8 cellular contexts compared by ENCODE assay signal in genomic region chr6:39934060-39934757, GRCh38. TPM values are rescaled to one million over a fixed set of nuclear protein-coding genes. Genes with fewer than 3 reads are reported as not detected.
DNase-seq lines count a peak whose midpoint lies in the region; ATAC-seq, FAIRE-seq and TF ChIP-seq lines count a peak whose summit lies in the region.

TSS of gene MOCS1 (minus strand) at chr6:39934462. CDS start at chr6:39934417, 45 bp downstream.

- H3K27ac ChIP-seq in A549 (peak within 1 kb of the TSS; percentile 66 to 89), iPS DF 6.9 (ENCODE audit: low read length) (no peak within 1 kb of the TSS)

- 0% methylated on average over 4 of the region's 50 CpGs for WGBS in A549 (ENCODE audit: missing lambda C conversion rate)
- no CpG with 5 or more reads among the region's 50 CpGs for WGBS in iPS DF 6.9 (ENCODE audit: insufficient coverage, insufficient read length)

- POLR2A ChIA-PET in A549 (lab: Yijun Ruan, JAX), result no interaction called here
- POLR2A ChIA-PET in HEK293T (lab: Yijun Ruan, JAX), result interaction anchor here (1.7 kb wide), 1 partner anchor 12 kb away, joined by 4 read pairs; no protein-coding TSS in a partner anchor

- H3K4me1 ChIP-seq in A549 (no peaks in the 10 kb centered on the region), iPS DF 6.9 (ENCODE audit: control insufficient read depth, insufficient read depth, low read length) (peaks cover 11% of the 10 kb centered on the region; the same call in 1 of the 2 replicates)

- TF ChIP-seq CTCF in A549 (IDR thresholded peaks at IDR 0.05) (no peak), GM13976 (IDR thresholded peaks at IDR 0.05; ENCODE audit: borderline replicate concordance, control extremely low read depth, extremely low read depth, insufficient read depth, missing control alignments) (no peak)

- CTCF ChIA-PET in A549 (lab: Yijun Ruan, JAX) (no interaction called here), HEK293T (lab: Yijun Ruan, JAX) (interaction anchor here (0.5 kb wide), 1 partner anchor 47 kb away, joined by 3 read pairs; no protein-coding TSS in a partner anchor)

- TF ChIP-seq EP300 in A549 (IDR thresholded peaks at IDR 0.05), result no peak

- no peaks in the 10 kb centered on the region for H3K9me3 ChIP-seq in A549
- no peaks in the 10 kb centered on the region for H3K9me3 ChIP-seq in iPS DF 6.9 (ENCODE audit: control insufficient read depth, insufficient read depth, low read length)

- no peak for TF ChIP-seq RAD21 in A549 (conservative IDR thresholded peaks at IDR 0.05 in 1 of 2, IDR thresholded peaks at IDR 0.05 in 1 of 2)

- ATAC-seq in A549, result peak; percentile 88 to 99

- DNase-seq in A549 (ENCODE audit: low read depth in 1 of 2, low spot score in 1 of 2) (peak; percentile 28 to 42), HEK293T (ENCODE audit: extremely low spot score) (peak; percentile 81), SW 1271 (lab: John Stamatoyannopoulos, UW) (peak; percentile 39 to 56), T47D (ENCODE audit: low read depth in 1 of 2, low spot score in 1 of 2) (peak; percentile 69 to 74), iPS DF 6.9 (ENCODE audit: low read depth, low spot score) (peak; percentile 60), putamen (ENCODE audit: low spot score) (peak; percentile 88), DMS153 (lab: John Stamatoyannopoulos, UW) (no peak), GM13976 (ENCODE audit: low spot score) (no peak)

- H3K4me2 ChIP-seq in A549, result peak within 1 kb of the TSS; percentile 91

- H3K36me3 ChIP-seq in iPS DF 6.9 (ENCODE audit: control insufficient read depth, insufficient read depth, low read length), result no peaks in the 10 kb centered on the region

- H3K27me3 ChIP-seq in iPS DF 6.9 (ENCODE audit: control insufficient read depth, insufficient read depth, low read length), result no peaks in the 10 kb centered on the region

- H3K4me3 ChIP-seq in A549 (peak within 1 kb of the TSS; percentile 79), iPS DF 6.9 (ENCODE audit: low read length) (peak within 1 kb of the TSS; percentile 89)

- TF ChIP-seq POLR2A in A549 (IDR thresholded peaks at IDR 0.05; ENCODE audit: low read length), result 0 out of 2 replicates have a peak, but pooled peaks have one; percentile 10

- no peak for FAIRE-seq in A549 (lab: Jason Lieb, UNC)

- in situ Hi-C loops in T47D (cut with HindIII; ENCODE audit: low pct_unique_long_range_greater_than_20kb, low sequenced_read_pairs), result no loop called here
- in situ Hi-C loops in GM13976 (cut with MboI; ENCODE audit: low sequenced_read_pairs, unreplicated experiment), result no loop called here

TF ChIP-seq in A549, 52 proteins besides CTCF, POLR2A, EP300 and RAD21 (continues in another document):
- TF ChIP-seq HOXA7 (CRISPR knock-in tag; IDR thresholded peaks at IDR 0.05) (no peak), EHF (CRISPR knock-in tag; IDR thresholded peaks at IDR 0.05) (no peak), PHF8 (IDR thresholded peaks at IDR 0.05; ENCODE audit: borderline replicate concordance, low read depth) (no peak), MAZ (IDR thresholded peaks at IDR 0.05; ENCODE audit: borderline replicate concordance, low read depth, low read length) (no peak), REST (IDR thresholded peaks at IDR 0.05) (no peak), CBX2 (IDR thresholded peaks at IDR 0.05; ENCODE audit: borderline replicate concordance, low read depth) (no peak), HDAC2 (IDR thresholded peaks at IDR 0.05) (no peak), NR3C1 (IDR thresholded peaks at IDR 0.05) (no peak), USF2 (IDR thresholded peaks at IDR 0.05) (no peak), RARB (CRISPR knock-in tag; IDR thresholded peaks at IDR 0.05) (no peak), ZSCAN20 (CRISPR knock-in tag; IDR thresholded peaks at IDR 0.05) (no peak), RFX5 (IDR thresholded peaks at IDR 0.05) (no peak)

TF ChIP-seq in HEK293T, 16 proteins besides CTCF, POLR2A, EP300 and RAD21:
- no peak for TF ChIP-seq ZNF384 (IDR thresholded peaks at IDR 0.05)

RNA-seq across cellular contexts. Expression of gene MOCS1, which starts in this region (rescaled TPM):
- polyA plus RNA-seq in A549 (2011; rRNA removed) (0.68 and 0.94 TPM in 2 replicates), A549 (2017; fragmentation: RNase III; extraction: RNeasy Plus Mini Kit Qiagen cat#74134 plus additional on column Dnase treatment) (1.4 to 2.2 TPM (median 1.8 TPM) in 3 replicates)
- polyA plus RNA-seq in A549 (2012; cell fraction: cytosol; rRNA removed), result 0.83 and 1.3 TPM in 2 replicates
- polyA plus RNA-seq in A549 (2012; cell fraction: nucleus; rRNA removed), result 1.2 TPM in 2 replicates
- polyA minus RNA-seq in A549 (2011; rRNA and poly(A)+ RNA removed), result 2.0 and 2.8 TPM in 2 replicates

Comparison
In these comparisons a context has a peak if more than half of its experiments do, and no peak if none do; other contexts are left out.
1. DNase-seq: peak in A549 (2 of 2), HEK293T (single experiment), SW 1271 (2 of 2), T47D (2 of 2), iPS DF 6.9 (single experiment) and putamen (single experiment); none in DMS153 (single experiment) and GM13976 (single experiment).